In genomic region chr3:135690664-135691063, GRCh38 we compare ENCODE assay signal across 23 cellular contexts.
A peak's percentile ranks its signal among the peaks of the same experiment; 100 is the strongest.
DNase-seq lines count a peak whose midpoint lies in the region; ATAC-seq, FAIRE-seq and TF ChIP-seq lines count a peak whose summit lies in the region.
"Had no signal": no experiment of that assay in that cellular context is flagged by ENCODE, and none has a peak within 500 bp of the region (broad histone marks: within the 10 kb centered on the region; RNA-seq: fewer than 3 reads in every experiment).

No MANE protein-coding gene starts in this region.

- peaks cover 3% of the 10 kb centered on the region for H3K27me3 Mint-ChIP-seq in neural progenitor cell (ENCODE audit: insufficient read depth, low read depth)
- H3K27me3 Mint-ChIP-seq: CD4-positive, alpha-beta T cell had no signal

- peaks cover 6% of the 10 kb centered on the region for H3K9me3 Mint-ChIP-seq in neural progenitor cell

- H3F3A ChIP-seq in neural progenitor cell (ENCODE audit: low read depth): peaks cover 27% of the 10 kb centered on the region

- FAIRE-seq in D721Med (lab: Jason Lieb, UNC): peak; percentile 90
- FAIRE-seq: A549, GM12891, GM18507 had no signal

- H3K4me1 ChIP-seq in ectodermal cell (ENCODE audit: control insufficient read depth, insufficient read depth, low read length) (peaks cover 12% of the 10 kb centered on the region), neural progenitor cell (peaks cover 20% of the 10 kb centered on the region)
- H3K4me1 ChIP-seq: A549; BE2C; BLaER1 treated with 17β-estradiol and CSF1 and Interleukin-3, amounts not matched to agents 10 nM and 100 nM had no signal

- H3K27ac Mint-ChIP-seq in neural progenitor cell: peak overlapping the region; percentile 39
- H3K27ac Mint-ChIP-seq: CD14-positive monocyte; CD4-positive, alpha-beta T cell; CD8-positive, alpha-beta memory T cell had no signal

- H3K4me2 ChIP-seq in neural progenitor cell: peak overlapping the region; percentile 58
- H3K4me2 ChIP-seq: A549; BLaER1 treated with 17β-estradiol and CSF1 and Interleukin-3, amounts not matched to agents 10 nM and 100 nM had no signal

- H3K27ac ChIP-seq in ectodermal cell (ENCODE audit: insufficient read depth, low read depth, low read length, poor library complexity, severe bottlenecking): peak overlapping the region; percentile 1
- peak overlapping the region; percentile 80 for H3K27ac ChIP-seq in neural progenitor cell
- H3K27ac ChIP-seq: A549; BLaER1 treated with 17β-estradiol and CSF1 and Interleukin-3, amounts not matched to agents 10 nM and 100 nM had no signal

- H3K4me1 Mint-ChIP-seq in neural progenitor cell: peaks cover 19% of the 10 kb centered on the region
- H3K4me1 Mint-ChIP-seq: CD14-positive monocyte; CD8-positive, alpha-beta memory T cell had no signal

- H3K79me2 ChIP-seq in neural progenitor cell (ENCODE audit: low read depth): no peaks in the 10 kb centered on the region

- no peak for ATAC-seq in stimulated activated naive CD8-positive, alpha-beta T cell treated with anti-CD3 and anti-CD28 coated beads, Interleukin-15, Interleukin-2, amounts not matched to agents 100 U/mL and 50 U/mL, for 24 hours
- ATAC-seq: A549, HCT116 had no signal

- H3K27me3 ChIP-seq in ectodermal cell (ENCODE audit: control insufficient read depth, insufficient read depth, low read length, poor library complexity, severe bottlenecking) (no peaks in the 10 kb centered on the region), neural progenitor cell (no peaks in the 10 kb centered on the region)
- H3K27me3 ChIP-seq: BE2C; BLaER1 treated with 17β-estradiol and CSF1 and Interleukin-3, amounts not matched to agents 10 nM and 100 nM had no signal

- no peaks in the 10 kb centered on the region for H4K20me1 ChIP-seq in neural progenitor cell (ENCODE audit: low read depth)
- H4K20me1 ChIP-seq: BLaER1 treated with 17β-estradiol and CSF1 and Interleukin-3, amounts not matched to agents 10 nM and 100 nM had no signal

- DNase-seq in D721Med (ENCODE audit: insufficient read length, low spot score) (peak; percentile 55), NCI-H82 treated with DMSO at 0.1 percent for 48 hours (lab: John Stamatoyannopoulos, UW; ENCODE audit: unreplicated experiment) (peak; percentile 1), neural progenitor cell (ENCODE audit: low spot score) (peak; percentile 72), DMS153 (lab: John Stamatoyannopoulos, UW) (no peak), HK-2 (ENCODE audit: unreplicated experiment) (no peak)
- no peak for DNase-seq in stimulated activated naive CD8-positive, alpha-beta T cell treated with anti-CD3 and anti-CD28 coated beads, Interleukin-15, Interleukin-2, amounts not matched to agents 100 U/mL and 50 U/mL, for 24 hours
- DNase-seq: 8988T; ACHN; AML-193; BE2C; CD4-positive, alpha-beta T cell; CD8-positive, alpha-beta memory T cell; DMS79; EL; GF-D8; H9 had no signal

- peaks cover 2% of the 10 kb centered on the region for H3K36me3 Mint-ChIP-seq in neural progenitor cell
- H3K36me3 Mint-ChIP-seq: CD14-positive monocyte; CD8-positive, alpha-beta memory T cell had no signal

- WGBS in ectodermal cell, 2 experiments: 26 to 46% methylated on average over 3 of the region's 3 CpGs

- H3K9ac ChIP-seq in neural progenitor cell: no peak overlapping the region
- H3K9ac ChIP-seq: BLaER1 treated with 17β-estradiol and CSF1 and Interleukin-3, amounts not matched to agents 10 nM and 100 nM had no signal

- no peak overlapping the region for H2AFZ ChIP-seq in neural progenitor cell (replicated peaks)

- no peaks in the 10 kb centered on the region for H3K9me3 ChIP-seq in ectodermal cell (ENCODE audit: control insufficient read depth, low read length)
- H3K9me3 ChIP-seq in neural progenitor cell (ENCODE audit: low read depth): no peaks in the 10 kb centered on the region
- H3K9me3 ChIP-seq: A549; BE2C; BLaER1 treated with 17β-estradiol and CSF1 and Interleukin-3, amounts not matched to agents 10 nM and 100 nM had no signal

- no peak for TF ChIP-seq CTCF in D721Med (IDR thresholded peaks at IDR 0.05; ENCODE audit: insufficient read depth, missing control alignments)
- TF ChIP-seq CTCF in neural progenitor cell (IDR thresholded peaks at IDR 0.05): no peak

- H3K4me3 Mint-ChIP-seq in neural progenitor cell: no peak overlapping the region
- H3K4me3 Mint-ChIP-seq: CD14-positive monocyte; CD4-positive, alpha-beta T cell; CD8-positive, alpha-beta memory T cell; H9 had no signal

- H3K4me3 ChIP-seq in ectodermal cell (ENCODE audit: insufficient read depth, low read depth, low read length) (no peak overlapping the region), neural progenitor cell (no peak overlapping the region)
- H3K4me3 ChIP-seq: A549; BLaER1 treated with 17β-estradiol and CSF1 and Interleukin-3, amounts not matched to agents 10 nM and 100 nM had no signal

- H3K36me3 ChIP-seq in ectodermal cell (ENCODE audit: control insufficient read depth, insufficient read depth, low read length) (no peaks in the 10 kb centered on the region), neural progenitor cell (no peaks in the 10 kb centered on the region)
- H3K36me3 ChIP-seq: BE2C; BLaER1 treated with 17β-estradiol and CSF1 and Interleukin-3, amounts not matched to agents 10 nM and 100 nM had no signal

Comparison
In these comparisons a context has a peak if more than half of its experiments do, and no peak if none do; other contexts are left out.
1. DNase-seq: peak in D721Med (single experiment), NCI-H82 treated with DMSO at 0.1 percent for 48 hours (single experiment) and neural progenitor cell (single experiment); none in DMS153 (single experiment), HK-2 (single experiment) and stimulated activated naive CD8-positive, alpha-beta T cell treated with anti-CD3 and anti-CD28 coated beads, Interleukin-15, Interleukin-2, amounts not matched to agents 100 U/mL and 50 U/mL, for 24 hours (single experiment).